Comparison of ENCODE assay signal across 8 cellular contexts in the genomic region with DNA sequence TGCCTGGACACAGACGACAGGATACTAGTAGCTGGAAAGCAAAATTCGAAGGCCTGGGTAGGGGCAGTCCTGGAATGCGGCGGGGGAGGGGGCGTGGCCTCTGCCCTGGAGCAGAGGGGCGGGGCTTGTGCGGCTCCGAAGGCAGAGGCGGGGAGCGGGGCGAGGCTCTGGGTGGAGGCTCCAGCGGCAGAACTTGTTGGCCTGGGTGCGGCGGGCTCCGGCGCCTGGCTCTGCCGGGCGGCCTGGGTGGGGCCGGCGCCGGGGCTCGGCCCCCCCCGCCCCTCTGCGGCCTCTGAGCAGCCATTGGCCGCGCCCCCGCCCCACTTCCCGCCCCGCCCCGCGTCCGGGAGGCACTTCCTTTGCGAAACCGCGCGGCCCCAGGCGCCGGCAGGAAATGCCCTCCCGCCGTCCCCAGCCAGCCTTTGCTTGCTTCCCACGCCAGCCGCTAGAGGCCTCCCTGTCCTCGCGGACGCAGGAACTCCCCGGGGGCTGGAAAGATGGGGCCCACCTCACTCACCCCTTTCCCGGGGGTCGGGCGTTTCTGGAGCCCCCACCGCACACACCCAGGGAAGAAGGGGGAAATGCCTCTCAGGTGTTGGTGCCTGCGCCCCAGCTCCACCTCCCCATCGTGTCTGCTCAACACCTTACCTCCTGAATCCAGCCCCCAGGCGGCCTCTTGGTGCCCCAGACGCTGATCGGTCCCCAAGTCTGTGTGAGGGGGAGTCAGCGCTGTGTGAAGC. TPM values are rescaled to one million over a fixed set of nuclear protein-coding genes. Genes with fewer than 3 reads are reported as not detected.
DNase-seq lines count a peak whose midpoint lies in the region; ATAC-seq and TF ChIP-seq lines count a peak whose summit lies in the region.

No MANE protein-coding gene starts in this region.

- peaks cover 7% of the 10 kb centered on the region for H3K36me3 ChIP-seq in mucosa of stomach (ENCODE audit: control insufficient read depth, insufficient read depth, low read length)

- H3K4me1 ChIP-seq in mucosa of stomach (ENCODE audit: control insufficient read depth, insufficient read depth, low read length), result peaks cover 48% of the 10 kb centered on the region

- H3K27me3 ChIP-seq in mucosa of stomach (ENCODE audit: control insufficient read depth, insufficient read depth, low read length), result no peaks in the 10 kb centered on the region

- H3K4me3 ChIP-seq in Jurkat, Clone E6-1 (ENCODE audit: low read length), result peak overlapping the region; percentile 63
- H3K4me3 ChIP-seq in epithelial cell of proximal tubule (ENCODE audit: low read depth, low read length) (peak overlapping the region; percentile 50), mucosa of stomach (ENCODE audit: low read length) (peak overlapping the region; percentile 25)

- peak; percentile 74 for TF ChIP-seq CTCF in epithelial cell of proximal tubule (conservative IDR thresholded peaks at IDR 0.05; ENCODE audit: low read depth, low read length)

- H3K9ac ChIP-seq in mucosa of stomach (ENCODE audit: low read length), result peak overlapping the region; percentile 55

- no peaks in the 10 kb centered on the region for H3K9me3 ChIP-seq in mucosa of stomach (ENCODE audit: control insufficient read depth, low read length)

- DNase-seq in DMS79 (lab: John Stamatoyannopoulos, UW) (peak; percentile 80), OCI-M1 (lab: John Stamatoyannopoulos, UW) (peak; percentile 97), activated T-cell treated with anti-CD3 and anti-CD28 coated beads for 48 hours (ENCODE audit: low read depth) (peak; percentile 95), epithelial cell of proximal tubule (ENCODE audit: low read depth) (no peak)
- peak; percentile 86 for DNase-seq in Jurkat, Clone E6-1 (ENCODE audit: low read depth, low spot score)
- peak; percentile 97 for DNase-seq in stimulated activated CD8-positive, alpha-beta memory T cell treated with anti-CD3 and anti-CD28 coated beads, Interleukin-4, amount 100 ng/mL, for 48 hours

- peak; percentile 73 for ATAC-seq in GM21717 (IDR thresholded peaks at IDR 0.05; ENCODE audit: unreplicated experiment)

RNA-seq across cellular contexts. Expression of a gene that starts 6.7 kb away (rescaled TPM):
- 86.8 TPM for polyA plus RNA-seq in Jurkat, Clone E6-1 (2012; ENCODE audit: insufficient read depth, insufficient read length)
- total RNA-seq in epithelial cell of proximal tubule, result 49.0 and 65.5 TPM in 2 replicates

RNA-seq across cellular contexts. Expression of a gene that starts 12.5 kb away (rescaled TPM):
- polyA plus RNA-seq in Jurkat, Clone E6-1 (2012; ENCODE audit: insufficient read depth, insufficient read length), result not detected
- total RNA-seq in epithelial cell of proximal tubule, result not detected in 2 replicates

RNA-seq across cellular contexts. Expression of a gene that starts 24.3 kb away (rescaled TPM):
- polyA plus RNA-seq in Jurkat, Clone E6-1 (2012; ENCODE audit: insufficient read depth, insufficient read length), result 0.52 TPM
- 0.22 TPM in 1 of 2 replicates, not detected in the other for total RNA-seq in epithelial cell of proximal tubule

RNA-seq across cellular contexts. Expression of a gene that starts 49.7 kb away (rescaled TPM):
- not detected for polyA plus RNA-seq in Jurkat, Clone E6-1 (2012; ENCODE audit: insufficient read depth, insufficient read length)
- not detected in 2 replicates for total RNA-seq in epithelial cell of proximal tubule
